ENCODE assay signal across 8 cellular contexts in genomic region chr15:45429974-45430792, GRCh38. TPM values are rescaled to one million over a fixed set of nuclear protein-coding genes. Genes with fewer than 3 reads are reported as not detected.
A peak's percentile ranks its signal among the peaks of the same experiment; 100 is the strongest.
DNase-seq lines count a peak whose midpoint lies in the region; ATAC-seq, FAIRE-seq and TF ChIP-seq lines count a peak whose summit lies in the region.

No MANE protein-coding gene starts in this region.

- H2BK120ac ChIP-seq in neuronal stem cell (ENCODE audit: low read depth, low read length): no peak overlapping the region

- H3K4me3 ChIP-seq in GM12865 (ENCODE audit: low read depth, low read length) (peak overlapping the region; percentile 41), NT2/D1 (ENCODE audit: insufficient read length, low read depth) (peak overlapping the region; percentile 36), neuronal stem cell (ENCODE audit: low read length in 2 of 2) (peak overlapping the region in 1 of 2 donors; percentile 80)

- H3K14ac ChIP-seq in neuronal stem cell (ENCODE audit: low read length): no peak overlapping the region

- H3K27ac ChIP-seq in neuronal stem cell (replicated peaks; ENCODE audit: low read length): no peak overlapping the region

- H3K18ac ChIP-seq in neuronal stem cell (ENCODE audit: low read length): peak overlapping the region; percentile 57

- H2AFZ ChIP-seq in neuronal stem cell (ENCODE audit: low read length): peak overlapping the region; percentile 82

- no peak overlapping the region for H3K4ac ChIP-seq in neuronal stem cell (ENCODE audit: low read length)

- TF ChIP-seq POLR2A in H54 (IDR thresholded peaks at IDR 0.05; ENCODE audit: low read depth, low read length): no peak

- ATAC-seq in HG02798 (IDR thresholded peaks at IDR 0.05; ENCODE audit: poor library complexity, unreplicated experiment): peak; percentile 80

- H3K9me3 ChIP-seq in NT2/D1 (ENCODE audit: insufficient read depth, low read length): no peaks in the 10 kb centered on the region
- no peaks in the 10 kb centered on the region for H3K9me3 ChIP-seq in neuronal stem cell (replicated peaks in 1 of 2; ENCODE audit: control insufficient read depth in 2 of 2, insufficient read depth in 1 of 2, low read depth in 1 of 2, low read length in 2 of 2)

- DNase-seq in GM12865 (ENCODE audit: low read depth) (peak; percentile 79), NT2/D1 (ENCODE audit: low read depth, low spot score) (peak; percentile 20), foreskin melanocyte (peak; percentile 21), neuronal stem cell (ENCODE audit: low spot score) (peak; percentile 70), superior temporal gyrus (ENCODE audit: extremely low spot score) (peak; percentile 44), H54 (ENCODE audit: insufficient read length, low spot score) (no peak)
- peak; percentile 85 for DNase-seq in activated T-helper 9 cell treated with anti-CD3 and anti-CD28 coated beads, Interleukin-2, amount 50 U/mL, for 16 hours (ENCODE audit: low read depth)

- H3K23ac ChIP-seq in neuronal stem cell (ENCODE audit: low read depth, low read length, poor library complexity): peak overlapping the region; percentile 47

- no peaks in the 10 kb centered on the region for H3K79me1 ChIP-seq in neuronal stem cell (ENCODE audit: low read depth, low read length)

- peak overlapping the region; percentile 93 for H3K4me2 ChIP-seq in neuronal stem cell (ENCODE audit: insufficient read depth, low read length, poor library complexity, severe bottlenecking)

- H2BK12ac ChIP-seq in neuronal stem cell (ENCODE audit: low read length): no peak overlapping the region

- no peak overlapping the region for H4K91ac ChIP-seq in neuronal stem cell (ENCODE audit: low read depth, low read length, poor library complexity)

- peak; percentile 100 for TF ChIP-seq CTCF in GM12865 (IDR thresholded peaks at IDR 0.05; ENCODE audit: insufficient read depth, low read depth, low read length, missing control alignments)

- FAIRE-seq in H54 (lab: Jason Lieb, UNC): no peak

- H3K36me3 ChIP-seq in NT2/D1 (ENCODE audit: insufficient read depth, insufficient read length, low read length): no peaks in the 10 kb centered on the region
- H3K36me3 ChIP-seq in neuronal stem cell (replicated peaks in 1 of 2; ENCODE audit: control insufficient read depth in 2 of 2, insufficient read depth in 2 of 2, low read length in 2 of 2): no peaks in the 10 kb centered on the region

- H4K8ac ChIP-seq in neuronal stem cell (ENCODE audit: low read depth, low read length): peak overlapping the region; percentile 92

- WGBS in neuronal stem cell (ENCODE audit: extremely low coverage in 2 of 2, insufficient read length in 2 of 2, insufficient replicate concordance in 1 of 2), 2 donors: no CpG with 5 or more reads among the region's 73 CpGs

- H3K27me3 ChIP-seq in NT2/D1 (ENCODE audit: insufficient read depth, insufficient read length) (peaks cover 20% of the 10 kb centered on the region), neuronal stem cell (ENCODE audit: control insufficient read depth in 3 of 3, insufficient read depth in 3 of 3, low read depth in 1 of 3, low read length in 3 of 3) (peaks cover 0 to 16% (median 0%) of the 10 kb centered on the region in 3 experiments)

- no peak overlapping the region for H2BK15ac ChIP-seq in neuronal stem cell (ENCODE audit: low read length)

- H3K4me1 ChIP-seq in NT2/D1 (ENCODE audit: insufficient read depth, insufficient read length) (no peaks in the 10 kb centered on the region), neuronal stem cell (ENCODE audit: control insufficient read depth in 2 of 2, insufficient read depth in 1 of 2, low read depth in 1 of 2, low read length in 2 of 2) (no peaks in the 10 kb centered on the region)

- H3K9ac ChIP-seq in NT2/D1 (ENCODE audit: insufficient read length, low read depth) (no peak overlapping the region), neuronal stem cell (ENCODE audit: low read depth, low read length, poor library complexity) (no peak overlapping the region)

- no peak overlapping the region for H2AK5ac ChIP-seq in neuronal stem cell (ENCODE audit: low read depth, low read length)

- H2BK5ac ChIP-seq in neuronal stem cell (ENCODE audit: low read length): no peak overlapping the region

RNA-seq across cellular contexts. Expression of gene GATM, which starts 51.8 kb away (rescaled TPM):
- polyA plus RNA-seq in neuronal stem cell (2013, experiment 1 of 2): 13.9 TPM
- polyA plus RNA-seq in neuronal stem cell (2013, experiment 2 of 2): 15.2 TPM
